In genomic region chr6:30061766-30062458, GRCh38 we compare ENCODE assay signal across 8 cellular contexts. TPM values are rescaled to one million over a fixed set of nuclear protein-coding genes. Genes with fewer than 3 reads are reported as not detected.
A peak's percentile ranks its signal among the peaks of the same experiment; 100 is the strongest.
DNase-seq lines count a peak whose midpoint lies in the region; ATAC-seq, FAIRE-seq and TF ChIP-seq lines count a peak whose summit lies in the region.

No MANE protein-coding gene starts in this region.

- H3K27ac ChIP-seq in endodermal cell (ENCODE audit: low read depth, low read length) = no peak overlapping the region

- H3K9me3 ChIP-seq in T-helper 17 cell (ENCODE audit: control insufficient read depth, low read length, poor library complexity, severe bottlenecking) (peaks cover 3% of the 10 kb centered on the region), endodermal cell (ENCODE audit: control insufficient read depth, low read length) (no peaks in the 10 kb centered on the region), mucosa of descending colon (no peaks in the 10 kb centered on the region)

- peak overlapping the region; percentile 88 for H3K4me3 ChIP-seq in AG04449 (ENCODE audit: low read depth, low read length)
- H3K4me3 ChIP-seq in endodermal cell (ENCODE audit: low read length) = peak overlapping the region; percentile 98
- peak overlapping the region; percentile 48 for H3K4me3 ChIP-seq in mucosa of descending colon

- peak overlapping the region; percentile 99 for H3K27ac Mint-ChIP-seq in T-helper 17 cell
- peak overlapping the region; percentile 98 for H3K27ac Mint-ChIP-seq in endodermal cell

- CTCF ChIA-PET in AG04449 (lab: Yijun Ruan, JAX) = interaction anchor here (1.1 to 1.9 kb wide), 3 partner anchors 10 to 43 kb away, joined by 3 to 8 read pairs (median 4); no protein-coding TSS in a partner anchor

- H3K4me1 Mint-ChIP-seq in T-helper 17 cell (peaks cover 30% of the 10 kb centered on the region), endodermal cell (peaks cover 10% of the 10 kb centered on the region)

- H3K9ac ChIP-seq in endodermal cell (ENCODE audit: extremely low read depth, low read length, poor library complexity, severe bottlenecking) = peak overlapping the region; percentile 84

- DNase-seq in AG04449 (ENCODE audit: low read depth, low spot score) = no peak
- no peak for DNase-seq in T-helper 17 cell
- DNase-seq in endodermal cell = no peak
- DNase-seq in mucosa of descending colon = peak; percentile 42 to 54 (median 48)
- peak; percentile 13 for DNase-seq in urothelium cell line (ENCODE audit: low spot score)
- DNase-seq in cerebellar nuclear complex (lab: John Stamatoyannopoulos, UW) = no peak

- H3K4me3 Mint-ChIP-seq in T-helper 17 cell = peak overlapping the region; percentile 96
- peak overlapping the region; percentile 82 for H3K4me3 Mint-ChIP-seq in endodermal cell

- intact Hi-C loops in mucosa of descending colon (cut with DNase I, micrococcal nuclease) = no loop called here

- peaks cover 4% of the 10 kb centered on the region for H3K36me3 Mint-ChIP-seq in T-helper 17 cell (ENCODE audit: low read depth)
- H3K36me3 Mint-ChIP-seq in endodermal cell (ENCODE audit: low read depth) = peaks cover 13% of the 10 kb centered on the region

- no peaks in the 10 kb centered on the region for H3K27me3 ChIP-seq in endodermal cell (ENCODE audit: control insufficient read depth, insufficient read depth, low read length, poor library complexity, severe bottlenecking)

- TF ChIP-seq CTCF in AG04449 (IDR thresholded peaks at IDR 0.05; ENCODE audit: insufficient read depth, low read length, missing control alignments) (no peak), endodermal cell (conservative IDR thresholded peaks at IDR 0.05) (no peak), mucosa of descending colon (IDR thresholded peaks at IDR 0.05) (no peak)

- H3K27me3 Mint-ChIP-seq in T-helper 17 cell (no peaks in the 10 kb centered on the region), endodermal cell (ENCODE audit: insufficient read depth) (no peaks in the 10 kb centered on the region)

- WGBS in endodermal cell (ENCODE audit: insufficient coverage in 1 of 2, insufficient read length in 1 of 2), 2 experiments = 55 to 75% methylated on average over 6 to 14 of the region's 15 CpGs

- no peak for FAIRE-seq in urothelium cell line (lab: Jason Lieb, UNC)

- ATAC-seq in GM18502 (IDR thresholded peaks at IDR 0.05; ENCODE audit: poor library complexity, unreplicated experiment) (peak; percentile 5), HG03342 (IDR thresholded peaks at IDR 0.05; ENCODE audit: unreplicated experiment) (peak; percentile 19), T-helper 17 cell (peak; percentile 30), mucosa of descending colon (peak; percentile 54)

- H3K36me3 ChIP-seq in endodermal cell (ENCODE audit: control insufficient read depth, insufficient read depth, low read length) (peaks cover 14% of the 10 kb centered on the region), mucosa of descending colon (ENCODE audit: low read depth) (no peaks in the 10 kb centered on the region)

- POLR2A ChIA-PET in AG04449 (lab: Yijun Ruan, JAX) = interaction anchor here (0.6 to 1.3 kb wide), 3 partner anchors 10 to 246 kb away, joined by 3 to 10 read pairs (median 5); no protein-coding TSS in a partner anchor

- no peaks in the 10 kb centered on the region for H3K9me3 Mint-ChIP-seq in endodermal cell

- peaks cover 2% of the 10 kb centered on the region for H3K4me1 ChIP-seq in endodermal cell (ENCODE audit: control insufficient read depth, insufficient read depth, low read length)
- peaks cover 12% of the 10 kb centered on the region for H3K4me1 ChIP-seq in mucosa of descending colon (ENCODE audit: low read depth)

RNA-seq across cellular contexts. Expression of gene POLR1H, which starts 0.8 kb away (rescaled TPM):
- total RNA-seq in T-helper 17 cell = 10 to 100 TPM; 28.9 to 31.7 TPM
- total RNA-seq in endodermal cell = 10 to 100 TPM; 23.0 to 27.2 TPM
- polyA plus RNA-seq in endodermal cell (2013, experiment 1 of 2) = 45.5 TPM
- polyA plus RNA-seq in endodermal cell (2013, experiment 2 of 2) = 40.4 TPM
- 10 to 100 TPM; 22.4 to 31.7 (median 23.0) TPM for total RNA-seq in mucosa of descending colon

RNA-seq across cellular contexts. Expression of gene PPP1R11, which starts 5.1 kb away (rescaled TPM):
- total RNA-seq in T-helper 17 cell (10 to 100 TPM; 52.1 to 52.4 TPM), endodermal cell (10 to 100 TPM; 32.4 to 35.2 TPM), mucosa of descending colon (100 to 1,000 TPM in 1 of 3 donors, 10 to 100 TPM in 2; 78.4 to 115 (median 82.4) TPM)
- polyA plus RNA-seq in endodermal cell (2013, experiment 1 of 2) = 52.7 TPM
- 47.4 TPM for polyA plus RNA-seq in endodermal cell (2013, experiment 2 of 2)

RNA-seq across cellular contexts. Expression of gene RNF39, which starts 13.7 kb away (rescaled TPM):
- not detected for total RNA-seq in T-helper 17 cell
- under 1 TPM in 1 of 2 donors, not detected in 1; 0.15 TPM for total RNA-seq in endodermal cell
- polyA plus RNA-seq in endodermal cell (2013, experiment 1 of 2) = not detected
- not detected for polyA plus RNA-seq in endodermal cell (2013, experiment 2 of 2)
- 1 to 10 TPM in 1 of 3 donors, under 1 TPM in 1, not detected in 1; 0.87 to 2.5 TPM for total RNA-seq in mucosa of descending colon

RNA-seq across cellular contexts. Expression of gene TRIM31, which starts 51.0 kb away (rescaled TPM):
- total RNA-seq in T-helper 17 cell (not detected), endodermal cell (not detected), mucosa of descending colon (100 to 1,000 TPM; 121 to 202 (median 182) TPM)
- polyA plus RNA-seq in endodermal cell (2013, experiment 1 of 2) = not detected
- polyA plus RNA-seq in endodermal cell (2013, experiment 2 of 2) = not detected

Comparison
In these comparisons a context has a peak if more than half of its experiments do, and no peak if none do; other contexts are left out.
1. DNase-seq: peak in mucosa of descending colon (3 of 3) and urothelium cell line (single experiment); none in AG04449 (single experiment), T-helper 17 cell (0 of 3), endodermal cell (single experiment) and cerebellar nuclear complex (0 of 2).
2. H3K4me3 ChIP-seq: peak in every context shown above with its lines; median percentile 98 in endodermal cell; 88 in AG04449; 48 in mucosa of descending colon.
3. Peak in every context shown above with its lines, with median percentiles within 50 percentile points of each other: ATAC-seq.